Comparison of ENCODE assay signal across 28 cellular contexts in the genomic region with DNA sequence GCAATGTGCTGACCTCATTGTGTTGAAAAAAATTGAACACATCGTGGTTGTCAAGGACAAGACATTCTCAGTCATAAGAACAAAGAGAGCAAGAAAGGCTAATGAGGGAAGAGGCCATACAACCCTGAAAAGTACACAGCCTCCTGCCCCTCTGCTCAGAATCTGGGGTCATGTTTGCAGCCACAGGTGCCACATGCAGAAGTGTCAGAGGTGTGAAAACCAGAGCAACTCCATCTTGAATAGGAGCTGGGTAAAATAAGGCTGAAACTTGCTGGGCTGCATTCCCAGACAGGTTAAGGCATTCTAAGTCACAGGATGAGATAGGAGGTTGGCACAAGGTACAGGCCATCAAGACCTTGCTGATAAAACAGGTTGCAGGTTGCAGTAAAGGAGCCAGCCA.
DNase-seq lines count a peak whose midpoint lies in the region; FAIRE-seq and TF ChIP-seq lines count a peak whose summit lies in the region.
"Had no signal": no experiment of that assay in that cellular context is flagged by ENCODE, and none has a peak within 500 bp of the region (broad histone marks: within the 10 kb centered on the region; RNA-seq: fewer than 3 reads in every experiment).

No MANE protein-coding gene starts in this region.

- peak in 2 of 3 experiments; percentile 8 to 64 for DNase-seq in NCI-H1417 (lab: John Stamatoyannopoulos, UW)
- no peak for DNase-seq in NCI-H1417 treated with DMSO at 0.1 percent for 48 hours (lab: John Stamatoyannopoulos, UW)
- no peak for DNase-seq in astrocyte (ENCODE audit: low read depth)
- DNase-seq in hepatocyte (ENCODE audit: low spot score): no peak
- no peak for DNase-seq in suprapubic skin (ENCODE audit: low spot score in 2 of 2)
- DNase-seq in lower leg skin (ENCODE audit: low spot score in 2 of 2): no peak
- no peak for DNase-seq in kidney
- DNase-seq in activated CD4-positive, CD25-positive, alpha-beta regulatory T cell (lab: John Stamatoyannopoulos, UW): no peak
- DNase-seq: activated CD4-positive, alpha-beta T cell treated with anti-CD3 and anti-CD28 coated beads for 1 hour; activated CD8-positive, alpha-beta memory T cell treated with anti-CD3 and anti-CD28 coated beads for 24 hours; activated gamma-delta T cell treated with Interleukin-2 at 50 U/mL for 16 hours; activated T-cell treated with anti-CD3 and anti-CD28 coated beads, Interleukin-2, amount 50 U/mL, for 1 hour; AML-193; CD8-positive, alpha-beta memory T cell; DND-41; effector memory CD4-positive, alpha-beta T cell; islet precursor cell; NCI-H1930; SHP77 treated with DMSO at 0.1 percent for 48 hours; stimulated activated CD4-positive, alpha-beta T cell treated with anti-CD3 and anti-CD28 coated beads, Interleukin-2, amount 100 ng/mL, for 24 hours had no signal

- H3K9me3 ChIP-seq in astrocyte (ENCODE audit: insufficient read depth, low read depth, low read length): no peaks in the 10 kb centered on the region
- H3K9me3 ChIP-seq in hepatocyte (ENCODE audit: low read depth): no peaks in the 10 kb centered on the region
- no peaks in the 10 kb centered on the region for H3K9me3 ChIP-seq in suprapubic skin
- H3K9me3 ChIP-seq in kidney (ENCODE audit: control insufficient read depth in 1 of 2, low read length in 2 of 2): no peaks in the 10 kb centered on the region
- H3K9me3 ChIP-seq: gastroesophageal sphincter, neutrophil had no signal

- no peaks in the 10 kb centered on the region for H3K9me2 ChIP-seq in hepatocyte (replicated peaks; ENCODE audit: insufficient read depth)

- H3K36me3 ChIP-seq in astrocyte (ENCODE audit: insufficient read depth, low read length) (no peaks in the 10 kb centered on the region), hepatocyte (replicated peaks; ENCODE audit: insufficient read depth, low read depth) (no peaks in the 10 kb centered on the region), suprapubic skin (no peaks in the 10 kb centered on the region), kidney (ENCODE audit: control insufficient read depth in 1 of 2, insufficient read depth in 2 of 2, low read length in 2 of 2) (no peaks in the 10 kb centered on the region)
- H3K36me3 ChIP-seq: gastroesophageal sphincter, neutrophil had no signal

- no peak overlapping the region for H2AFZ ChIP-seq in astrocyte (ENCODE audit: low read depth, low read length)
- no peak overlapping the region for H2AFZ ChIP-seq in hepatocyte

- H3K79me2 ChIP-seq in astrocyte (ENCODE audit: insufficient read depth, low read length) (no peaks in the 10 kb centered on the region), hepatocyte (no peaks in the 10 kb centered on the region)

- H3K4me3 Mint-ChIP-seq in astrocyte (ENCODE audit: unreplicated experiment): no peak overlapping the region
- H3K4me3 Mint-ChIP-seq: CD8-positive, alpha-beta memory T cell had no signal

- TF ChIP-seq CTCF in astrocyte (IDR thresholded peaks at IDR 0.05; ENCODE audit: insufficient read depth, low read depth, low read length) (no peak), hepatocyte (IDR thresholded peaks at IDR 0.05; ENCODE audit: poor library complexity) (no peak), suprapubic skin (IDR thresholded peaks at IDR 0.05) (no peak), lower leg skin (IDR thresholded peaks at IDR 0.05) (no peak), kidney (IDR thresholded peaks at IDR 0.05; ENCODE audit: borderline replicate concordance, extremely low read depth, insufficient read depth) (no peak)

- WGBS in hepatocyte (ENCODE audit: low lambda C conversion rate, missing lambda C conversion rate): 50% methylated on average over 1 of the region's 1 CpG
- 26% methylated on average over 1 of the region's 1 CpG for WGBS in suprapubic skin
- WGBS in lower leg skin, 2 donors: 35 to 36% methylated on average over 1 of the region's 1 CpG

- no peak overlapping the region for H3K9ac ChIP-seq in astrocyte (ENCODE audit: low read length)
- H3K9ac ChIP-seq in kidney (ENCODE audit: low read length in 2 of 2): no peak overlapping the region

- no peaks in the 10 kb centered on the region for H3K27me3 Mint-ChIP-seq in astrocyte (ENCODE audit: low read depth, unreplicated experiment)

- H3K4me3 ChIP-seq in astrocyte (ENCODE audit: insufficient read depth, low read depth, low read length) (no peak overlapping the region), hepatocyte (no peak overlapping the region), suprapubic skin (no peak overlapping the region), lower leg skin (ENCODE audit: low read depth, poor library complexity, severe bottlenecking) (no peak overlapping the region), kidney (ENCODE audit: low read length in 2 of 2) (no peak overlapping the region)
- H3K4me3 ChIP-seq: gastroesophageal sphincter, lung had no signal

- H3K4me2 ChIP-seq in astrocyte (ENCODE audit: low read length) (no peak overlapping the region), hepatocyte (no peak overlapping the region)

- FAIRE-seq in astrocyte (lab: Jason Lieb, UNC) (no peak), kidney (lab: Jason Lieb, UNC) (no peak)
- FAIRE-seq: colon, H54, HepG2, TTC549 had no signal

- peaks cover 5% of the 10 kb centered on the region for H3K4me1 ChIP-seq in astrocyte (ENCODE audit: insufficient read depth, low read length)
- peaks cover 19% of the 10 kb centered on the region for H3K4me1 ChIP-seq in hepatocyte (ENCODE audit: insufficient read depth)
- H3K4me1 ChIP-seq in suprapubic skin: peaks cover 56% of the 10 kb centered on the region
- no peaks in the 10 kb centered on the region for H3K4me1 ChIP-seq in kidney (ENCODE audit: control insufficient read depth in 1 of 2, insufficient read depth in 1 of 2, low read depth in 1 of 2, low read length in 2 of 2)
- H3K4me1 ChIP-seq: gastroesophageal sphincter had no signal

- no peaks in the 10 kb centered on the region for H3K9me3 Mint-ChIP-seq in astrocyte (ENCODE audit: unreplicated experiment)

- H3K27ac ChIP-seq in astrocyte (ENCODE audit: low read depth, low read length) (no peak overlapping the region), hepatocyte (peak overlapping the region; percentile 61), suprapubic skin (peak overlapping the region; percentile 79), kidney (ENCODE audit: low read depth in 2 of 2, low read length in 2 of 2) (no peak overlapping the region)
- H3K27ac ChIP-seq: gastroesophageal sphincter, HL-60, neutrophil had no signal

- TF ChIP-seq POLR2A in suprapubic skin (IDR thresholded peaks at IDR 0.05): no peak
- TF ChIP-seq POLR2A in lower leg skin (IDR thresholded peaks at IDR 0.05): no peak

- no peaks in the 10 kb centered on the region for H3K36me3 Mint-ChIP-seq in astrocyte (ENCODE audit: low read depth, unreplicated experiment)
- H3K36me3 Mint-ChIP-seq: CD8-positive, alpha-beta memory T cell had no signal

- intact Hi-C loops in lower leg skin (cut with DNase I; ENCODE audit: low total_unique reads) (no loop called here), kidney (cut with DNase I) (no loop called here)

- H4K20me1 ChIP-seq in astrocyte (ENCODE audit: insufficient read depth, low read length) (no peaks in the 10 kb centered on the region), hepatocyte (ENCODE audit: insufficient read depth, poor library complexity, severe bottlenecking) (no peaks in the 10 kb centered on the region)

- H3K27me3 ChIP-seq in astrocyte (ENCODE audit: insufficient read depth, low read length) (no peaks in the 10 kb centered on the region), hepatocyte (no peaks in the 10 kb centered on the region), suprapubic skin (no peaks in the 10 kb centered on the region)
- H3K27me3 ChIP-seq: neutrophil had no signal

- H3K4me1 Mint-ChIP-seq in astrocyte (ENCODE audit: low read depth, unreplicated experiment): peaks cover 36% of the 10 kb centered on the region
- H3K4me1 Mint-ChIP-seq: CD8-positive, alpha-beta memory T cell had no signal

- H3K27ac Mint-ChIP-seq in astrocyte (ENCODE audit: unreplicated experiment): peak overlapping the region; percentile 13
- H3K27ac Mint-ChIP-seq: CD8-positive, alpha-beta memory T cell had no signal

- TF ChIP-seq EP300 in suprapubic skin (IDR thresholded peaks at IDR 0.05): no peak

Comparison
In these comparisons a context has a peak if more than half of its experiments do, and no peak if none do; other contexts are left out.
1. DNase-seq: peak in NCI-H1417 (2 of 3); none in NCI-H1417 treated with DMSO at 0.1 percent for 48 hours (single experiment), astrocyte (single experiment), hepatocyte (single experiment), suprapubic skin (0 of 2), lower leg skin (0 of 2), kidney (single experiment) and activated CD4-positive, CD25-positive, alpha-beta regulatory T cell (0 of 4).
2. H3K27ac ChIP-seq: peak in hepatocyte (single experiment) and suprapubic skin (single experiment); none in astrocyte (single experiment) and kidney (0 of 2).